ENCODE assay signal across 8 cellular contexts in the genomic region with DNA sequence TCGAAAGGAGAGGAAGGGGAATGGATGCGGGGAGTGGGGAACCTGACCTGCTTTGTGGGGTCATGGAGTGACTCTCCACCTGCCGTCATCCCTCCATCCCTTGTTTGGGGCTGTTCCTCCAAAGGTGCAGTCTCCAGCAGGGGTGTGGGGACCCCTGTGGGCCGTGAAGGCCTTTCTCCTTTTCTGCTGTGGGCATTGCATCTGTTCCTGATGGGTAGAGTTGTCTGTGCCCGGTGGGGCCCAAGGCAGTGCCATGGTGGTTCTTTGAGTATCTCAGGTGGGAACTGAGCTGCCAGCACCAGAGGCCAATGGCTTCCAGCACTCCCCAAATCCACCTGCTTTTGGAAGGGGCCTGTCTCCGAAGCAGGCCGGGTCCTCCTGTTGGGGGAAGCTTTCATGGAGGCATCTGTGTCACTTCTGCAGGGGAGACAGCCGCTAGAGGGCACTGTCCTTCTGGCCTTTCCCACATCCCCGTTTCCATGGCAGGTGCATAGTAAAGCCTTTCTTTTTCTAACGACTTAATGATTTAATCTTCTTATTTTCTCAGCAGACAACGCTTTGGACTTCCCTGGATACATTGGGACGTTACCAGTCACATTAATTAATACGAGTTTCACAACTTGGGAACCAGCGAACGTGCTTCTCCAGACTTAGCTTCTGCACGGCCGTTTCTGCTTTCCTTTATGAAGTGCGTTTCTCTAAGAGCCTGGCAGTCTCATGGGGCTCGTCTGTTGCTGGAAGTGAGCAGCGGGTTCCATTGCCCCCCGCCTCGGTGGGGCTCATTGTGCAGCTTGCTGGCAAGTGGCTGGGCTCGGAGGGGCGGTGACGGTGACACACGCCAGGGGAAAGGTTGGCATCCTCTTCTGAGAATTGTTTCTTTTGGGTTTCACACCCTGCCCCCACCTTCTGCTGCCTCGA. TPM values are rescaled to one million over a fixed set of nuclear protein-coding genes. Genes with fewer than 3 reads are reported as not detected.
DNase-seq lines count a peak whose midpoint lies in the region; ATAC-seq and TF ChIP-seq lines count a peak whose summit lies in the region.

No MANE protein-coding gene starts in this region.

- H3K9ac ChIP-seq in Loucy (ENCODE audit: low read depth, low read length, poor library complexity, severe bottlenecking) (no peak overlapping the region), SK-N-SH (no peak overlapping the region), parathyroid adenoma (no peak overlapping the region)

- H3K4me2 ChIP-seq in Loucy (ENCODE audit: low read depth, low read length, poor library complexity, severe bottlenecking) = no peak overlapping the region
- H3K4me2 ChIP-seq in SK-N-SH = no peak overlapping the region
- H3K4me2 ChIP-seq in parathyroid adenoma (ENCODE audit: low read length) = no peak overlapping the region

- H3F3A ChIP-seq in Loucy (ENCODE audit: low read depth) (no peaks in the 10 kb centered on the region), SK-N-SH (replicated peaks; ENCODE audit: insufficient read depth) (no peaks in the 10 kb centered on the region)

- H3K27me3 ChIP-seq in Loucy (ENCODE audit: insufficient read depth, low read length, poor library complexity, severe bottlenecking) = no peaks in the 10 kb centered on the region
- no peaks in the 10 kb centered on the region for H3K27me3 ChIP-seq in SK-N-SH (ENCODE audit: insufficient read depth)
- no peaks in the 10 kb centered on the region for H3K27me3 ChIP-seq in parathyroid adenoma (ENCODE audit: control insufficient read depth, insufficient read depth, low read length)
- no peaks in the 10 kb centered on the region for H3K27me3 ChIP-seq in transverse colon

- in situ Hi-C loops in transverse colon (cut with MboI; ENCODE audit: low pct_ligation_motif_present in 1 of 4, low pct_unique_long_range_greater_than_20kb in 1 of 4, low sequenced_read_pairs in 3 of 4) = loop anchor here in 3 of 4 donors (10.0 kb wide), 2 partner anchors 86 to 544 kb away; no protein-coding TSS in a partner anchor

- no peak for TF ChIP-seq POLR2A in transverse colon (IDR thresholded peaks at IDR 0.05)

- WGBS in SK-N-SH (ENCODE audit: low lambda C conversion rate) = 52% methylated on average over 23 of the region's 27 CpGs
- 38 to 39% methylated on average over 17 to 27 of the region's 27 CpGs for WGBS in transverse colon (ENCODE audit: low coverage in 1 of 2), 2 donors

- peak; percentile 85 for TF ChIP-seq RAD21 in SK-N-SH (IDR thresholded peaks at IDR 0.05; ENCODE audit: low read length)

- intact Hi-C loops in head of caudate nucleus (cut with DNase I) (loop anchor here (5.0 kb wide), 1 partner anchor 546 kb away; no protein-coding TSS in a partner anchor), transverse colon (cut with DNase I; ENCODE audit: low total_unique reads) (loop anchor here (5.0 to 10.0 kb wide), 3 partner anchors 89 to 546 kb away; no protein-coding TSS in a partner anchor)

- CTCF ChIA-PET in SK-N-SH (lab: Yijun Ruan, JAX) = interaction anchor here (0.5 to 10.5 kb wide), 78 partner anchors 9 to 681 kb away, joined by 3 to 234 read pairs (median 5); a partner anchor contains a TSS

- H3K4me1 ChIP-seq in Loucy (ENCODE audit: insufficient read depth, low read length, poor library complexity, severe bottlenecking) = peaks cover 3% of the 10 kb centered on the region
- no peaks in the 10 kb centered on the region; a peak in 1 of 4 replicates for H3K4me1 ChIP-seq in SK-N-SH (ENCODE audit: control insufficient read depth in 1 of 2, insufficient read depth in 2 of 2, low read depth in 1 of 2, low read length in 1 of 2)
- no peaks in the 10 kb centered on the region for H3K4me1 ChIP-seq in parathyroid adenoma
- peaks cover 0 to 12% (median 2%) of the 10 kb centered on the region in 4 donors for H3K4me1 ChIP-seq in transverse colon

- TF ChIP-seq EP300 in SK-N-SH (IDR thresholded peaks at IDR 0.05; ENCODE audit: borderline replicate concordance in 1 of 2, low read depth in 1 of 2, low read length in 1 of 2) = no peak
- TF ChIP-seq EP300 in transverse colon (IDR thresholded peaks at IDR 0.05; ENCODE audit: low read depth) = no peak

- TF ChIP-seq CTCF in Loucy (conservative IDR thresholded peaks at IDR 0.05; ENCODE audit: low read length) (peak; percentile 91), SK-N-SH (IDR thresholded peaks at IDR 0.05) (peak; percentile 91), parathyroid adenoma (IDR thresholded peaks at IDR 0.05) (peak; percentile 59), transverse colon (IDR thresholded peaks at IDR 0.05) (peak; percentile 69 to 90 (median 83))

- no peak overlapping the region for H3K27ac ChIP-seq in SK-N-SH (ENCODE audit: low read depth in 2 of 2, low read length in 1 of 2)
- no peak overlapping the region for H3K27ac ChIP-seq in parathyroid adenoma
- no peak overlapping the region for H3K27ac ChIP-seq in transverse colon

- H3K4me3 ChIP-seq in Loucy (ENCODE audit: low read length, poor library complexity, severe bottlenecking) (peak overlapping the region; percentile 13), SK-N-SH (ENCODE audit: low read depth in 2 of 2, low read length in 1 of 2) (no peak overlapping the region), parathyroid adenoma (ENCODE audit: low read depth, low read length) (no peak overlapping the region), transverse colon (peak overlapping the region in 1 of 4 donors; percentile 24)

- H3K9me3 ChIP-seq in Loucy (ENCODE audit: insufficient read depth, low read depth, low read length) (no peaks in the 10 kb centered on the region), SK-N-SH (no peaks in the 10 kb centered on the region), parathyroid adenoma (ENCODE audit: control insufficient read depth, low read length) (no peaks in the 10 kb centered on the region), transverse colon (no peaks in the 10 kb centered on the region)

- H2AFZ ChIP-seq in Loucy (ENCODE audit: low read length) (0 out of 2 replicates have a peak overlapping the region, but pooled peaks have one; percentile 18), SK-N-SH (ENCODE audit: low read depth) (no peak overlapping the region), parathyroid adenoma (no peak overlapping the region)

- no peaks in the 10 kb centered on the region for H4K20me1 ChIP-seq in Loucy (ENCODE audit: insufficient read depth, low read length, poor library complexity, severe bottlenecking)
- no peaks in the 10 kb centered on the region for H4K20me1 ChIP-seq in SK-N-SH (ENCODE audit: insufficient read depth)

- POLR2A ChIA-PET in SK-N-SH (lab: Yijun Ruan, JAX) = interaction anchor here (0.7 kb wide), 1 partner anchor 126 kb away, joined by 3 read pairs; a partner anchor contains a TSS

- H3K9me2 ChIP-seq in Loucy (replicated peaks; ENCODE audit: low read depth, low read length) (no peaks in the 10 kb centered on the region), SK-N-SH (no peaks in the 10 kb centered on the region)

- no peaks in the 10 kb centered on the region for H3K36me3 ChIP-seq in Loucy (ENCODE audit: insufficient read depth, low read length)
- H3K36me3 ChIP-seq in SK-N-SH (replicated peaks in 1 of 2; ENCODE audit: control insufficient read depth in 1 of 2, insufficient read depth in 2 of 2, low read length in 1 of 2) = no peaks in the 10 kb centered on the region
- no peaks in the 10 kb centered on the region for H3K36me3 ChIP-seq in parathyroid adenoma (ENCODE audit: control insufficient read depth, insufficient read depth, low read length)
- no peaks in the 10 kb centered on the region for H3K36me3 ChIP-seq in transverse colon

- ATAC-seq in GM19328 (IDR thresholded peaks at IDR 0.05; ENCODE audit: unreplicated experiment) = no peak

- peak; percentile 28 for DNase-seq in DMS53 treated with DMSO at 0.1 percent for 48 hours (lab: John Stamatoyannopoulos, UW; ENCODE audit: unreplicated experiment)
- peak; percentile 88 for DNase-seq in SK-N-SH
- peak; percentile 69 for DNase-seq in activated naive CD4-positive, alpha-beta T cell treated with anti-CD3 and anti-CD28 coated beads, Interleukin-2, amount 50 U/mL, for 16 hours
- peak; percentile 68 to 93 (median 85) for DNase-seq in head of caudate nucleus
- DNase-seq in transverse colon = peak; percentile 75

- H3K79me2 ChIP-seq in Loucy (ENCODE audit: insufficient read depth, low read length) (no peaks in the 10 kb centered on the region), SK-N-SH (ENCODE audit: insufficient read depth) (no peaks in the 10 kb centered on the region), parathyroid adenoma (no peaks in the 10 kb centered on the region)

TF ChIP-seq in SK-N-SH, 30 proteins besides CTCF, POLR2A, EP300 and RAD21:
- TF ChIP-seq, protein P1, sequence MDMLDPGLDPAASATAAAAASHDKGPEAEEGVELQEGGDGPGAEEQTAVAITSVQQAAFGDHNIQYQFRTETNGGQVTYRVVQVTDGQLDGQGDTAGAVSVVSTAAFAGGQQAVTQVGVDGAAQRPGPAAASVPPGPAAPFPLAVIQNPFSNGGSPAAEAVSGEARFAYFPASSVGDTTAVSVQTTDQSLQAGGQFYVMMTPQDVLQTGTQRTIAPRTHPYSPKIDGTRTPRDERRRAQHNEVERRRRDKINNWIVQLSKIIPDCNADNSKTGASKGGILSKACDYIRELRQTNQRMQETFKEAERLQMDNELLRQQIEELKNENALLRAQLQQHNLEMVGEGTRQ (IDR thresholded peaks at IDR 0.05; ENCODE audit: borderline replicate concordance, low read depth, low read length) = no peak
- TF ChIP-seq GATA2 (CRISPR knock-in tag; IDR thresholded peaks at IDR 0.05) (no peak), RCOR1 (IDR thresholded peaks at IDR 0.05; ENCODE audit: low read length) (peak; percentile 34; the same call in 1 of the 2 replicates), TCF12 (IDR thresholded peaks at IDR 0.05) (no peak), NFIC (IDR thresholded peaks at IDR 0.05; ENCODE audit: borderline replicate concordance) (no peak), ELF1 (IDR thresholded peaks at IDR 0.05) (no peak), TAF1 (IDR thresholded peaks at IDR 0.05; ENCODE audit: borderline replicate concordance, low read depth, low read length) (no peak), TEAD4 (IDR thresholded peaks at IDR 0.05; ENCODE audit: borderline replicate concordance, insufficient read depth) (no peak), SIN3A (IDR thresholded peaks at IDR 0.05; ENCODE audit: borderline replicate concordance, low read depth, low read length) (no peak), SMC3 (IDR thresholded peaks at IDR 0.05; ENCODE audit: low read depth, low read length) (peak; percentile 87)

RNA-seq across cellular contexts. Expression of a gene that starts 57.1 kb away (rescaled TPM):
- polyA plus RNA-seq in SK-N-SH (2012; rRNA removed) = 57.7 and 87.8 TPM in 2 replicates
- polyA plus RNA-seq in SK-N-SH (2012; cell fraction: cytosol; rRNA removed) = 50.1 and 52.3 TPM in 2 replicates
- 33.2 and 39.7 TPM in 2 replicates for polyA plus RNA-seq in SK-N-SH (2012; cell fraction: nucleus; rRNA removed)
- total RNA-seq in transverse colon = 100 to 1,000 TPM in 1 of 4 donors, 10 to 100 TPM in 1, 1 to 10 TPM in 2; 6.6 to 144 (median 30.1) TPM

Comparison
In these comparisons a context has a peak if more than half of its experiments do, and no peak if none do; other contexts are left out.
1. DNase-seq: peak in every context shown above with its lines; median percentile 88 in SK-N-SH; 85 in head of caudate nucleus; 75 in transverse colon; 69 in activated naive CD4-positive, alpha-beta T cell treated with anti-CD3 and anti-CD28 coated beads, Interleukin-2, amount 50 U/mL, for 16 hours; 28 in DMS53 treated with DMSO at 0.1 percent for 48 hours.